1 cellular context compared by ENCODE assay signal in genomic region chr3:141913150-141913811, GRCh38.
A peak's percentile ranks its signal among the peaks of the same experiment; 100 is the strongest.
TF ChIP-seq lines count a peak whose summit lies in the region.

No MANE protein-coding gene starts in this region.

TF ChIP-seq in A549, 52 proteins besides CTCF, POLR2A, EP300 and RAD21 (continued from another document):
- TF ChIP-seq PHF8 (IDR thresholded peaks at IDR 0.05; ENCODE audit: borderline replicate concordance, low read depth) = no peak
- peak; percentile 55; the same call in 2 of the 3 replicates for TF ChIP-seq SMC3 (IDR thresholded peaks at IDR 0.05)
- TF ChIP-seq GATA3 (IDR thresholded peaks at IDR 0.05; ENCODE audit: borderline replicate concordance) = no peak
